21 cellular contexts compared by ENCODE assay signal in the genomic region with DNA sequence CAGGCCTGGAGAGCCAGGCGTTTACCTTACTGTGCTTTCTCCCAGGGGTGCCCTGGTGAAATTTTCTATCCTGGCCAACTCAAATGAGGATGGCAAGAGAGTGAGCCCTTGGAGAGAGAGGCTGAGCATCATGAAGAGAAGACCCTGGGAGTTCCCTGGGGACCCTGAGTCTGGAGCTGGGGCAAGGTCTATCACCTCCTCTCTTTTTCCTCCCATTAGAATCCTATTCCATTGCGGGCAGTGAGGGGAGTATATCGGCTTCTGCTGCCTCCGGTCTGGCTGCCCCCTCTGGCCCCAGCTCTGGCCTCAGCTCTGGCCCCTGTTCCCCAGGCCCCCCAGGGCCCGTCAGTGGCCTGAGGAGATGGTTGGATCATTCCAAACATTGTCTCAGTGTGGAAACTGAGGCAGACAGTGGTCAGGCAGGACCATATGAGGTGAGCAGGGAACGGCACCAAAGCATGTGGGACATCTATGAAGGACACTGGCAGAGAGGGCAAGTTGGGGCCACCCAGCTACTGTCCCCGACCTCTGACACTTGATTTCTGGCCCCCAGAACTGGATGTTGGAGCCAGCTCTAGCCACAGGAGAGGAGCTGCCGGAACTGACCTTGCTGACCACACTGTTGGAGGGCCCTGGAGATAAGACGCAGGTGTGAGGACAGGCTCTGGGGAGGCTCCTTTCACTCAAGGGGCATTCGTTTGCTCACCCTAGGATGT. TPM values are rescaled to one million over a fixed set of nuclear protein-coding genes. Genes with fewer than 3 reads are reported as not detected.
DNase-seq lines count a peak whose midpoint lies in the region; ATAC-seq and TF ChIP-seq lines count a peak whose summit lies in the region.
"Had no signal": no experiment of that assay in that cellular context is flagged by ENCODE, and none has a peak within 500 bp of the region (broad histone marks: within the 10 kb centered on the region; RNA-seq: fewer than 3 reads in every experiment).

No MANE protein-coding gene starts in this region.

- H3K27ac ChIP-seq in HEK293 (ENCODE audit: extremely low read depth, low read depth, low read length) (no peak overlapping the region), neural progenitor cell (no peak overlapping the region)
- H3K27ac ChIP-seq: neutrophil had no signal

- peaks cover 30% of the 10 kb centered on the region for H3F3A ChIP-seq in neural progenitor cell (ENCODE audit: low read depth)

- no peak for ATAC-seq in central memory CD8-positive, alpha-beta T cell (replicated peaks; ENCODE audit: extremely low read depth, poor library complexity, severe bottlenecking)
- ATAC-seq in HG03097 (IDR thresholded peaks at IDR 0.05; ENCODE audit: low FRiP score, unreplicated experiment) (no peak), HG03025 (IDR thresholded peaks at IDR 0.05; ENCODE audit: low FRiP score, unreplicated experiment) (no peak)
- ATAC-seq: GM12878 had no signal

- no peak for TF ChIP-seq CTCF in HEK293 (tag by site-specific recombination; IDR thresholded peaks at IDR 0.05)
- no peak for TF ChIP-seq CTCF in neural progenitor cell (IDR thresholded peaks at IDR 0.05)

- H3K4me3 ChIP-seq in HEK293 (ENCODE audit: low read depth, low read length) (no peak overlapping the region), neural progenitor cell (no peak overlapping the region)
- H3K4me3 ChIP-seq: GM12878, lung had no signal

- H4K20me1 ChIP-seq in neural progenitor cell (ENCODE audit: low read depth): peaks cover 9% of the 10 kb centered on the region

- CTCF ChIA-PET in HEK293 (lab: Yijun Ruan, JAX): interaction anchor here (1.0 to 5.7 kb wide), 3 partner anchors 10 to 29 kb away, joined by 3 to 54 read pairs (median 5); a partner anchor contains a TSS

- H3K36me3 ChIP-seq in HEK293 (ENCODE audit: control insufficient read depth in 2 of 2, insufficient read depth in 1 of 2, low read length in 2 of 2) (peaks cover 0 to 65% of the 10 kb centered on the region in 2 experiments; a peak in 1 of 3 replicates), neural progenitor cell (no peaks in the 10 kb centered on the region)
- H3K36me3 ChIP-seq: neutrophil had no signal

- peaks cover 52% of the 10 kb centered on the region for H3K27me3 Mint-ChIP-seq in central memory CD8-positive, alpha-beta T cell
- peaks cover 16% of the 10 kb centered on the region for H3K27me3 Mint-ChIP-seq in neural progenitor cell (ENCODE audit: insufficient read depth, low read depth)

- H3K9me3 Mint-ChIP-seq in central memory CD8-positive, alpha-beta T cell: no peaks in the 10 kb centered on the region
- H3K9me3 Mint-ChIP-seq in neural progenitor cell: no peaks in the 10 kb centered on the region
- H3K9me3 Mint-ChIP-seq: type B pancreatic cell had no signal

- H3K79me2 ChIP-seq in neural progenitor cell (ENCODE audit: low read depth): no peaks in the 10 kb centered on the region

- peaks cover 4% of the 10 kb centered on the region for H3K36me3 Mint-ChIP-seq in central memory CD8-positive, alpha-beta T cell (ENCODE audit: insufficient read depth)
- peaks cover 28% of the 10 kb centered on the region for H3K36me3 Mint-ChIP-seq in neural progenitor cell

- peak overlapping the region; percentile 55 for H3K4me3 Mint-ChIP-seq in central memory CD8-positive, alpha-beta T cell
- peak overlapping the region; percentile 92 for H3K4me3 Mint-ChIP-seq in neural progenitor cell

- H3K4me1 Mint-ChIP-seq in central memory CD8-positive, alpha-beta T cell: peaks cover 5% of the 10 kb centered on the region
- H3K4me1 Mint-ChIP-seq in neural progenitor cell: peaks cover 22% of the 10 kb centered on the region

- no peak overlapping the region for H2AFZ ChIP-seq in neural progenitor cell (replicated peaks)

- DNase-seq in NCI-H524 (lab: John Stamatoyannopoulos, UW): peak; percentile 70 to 73
- no peak for DNase-seq in NCI-H524 treated with DMSO at 0.1 percent for 48 hours (lab: John Stamatoyannopoulos, UW)
- no peak for DNase-seq in central memory CD8-positive, alpha-beta T cell (ENCODE audit: low spot score in 2 of 2)
- no peak for DNase-seq in neural progenitor cell (ENCODE audit: low spot score)
- DNase-seq in NCI-H345 (lab: John Stamatoyannopoulos, UW): no peak
- DNase-seq: activated CD4-positive, alpha-beta T cell treated with anti-CD3 and anti-CD28 coated beads for 4 hours; activated T-cell treated with anti-CD3 and anti-CD28 coated beads, Interleukin-2, amount 50 U/mL, for 1 hour; CD4-positive, CD25-positive, alpha-beta regulatory T cell; KBM-7; NCI-H1105 treated with DMSO at 0.1 percent for 48 hours; NCI-H226; SIG-M5; stimulated activated CD4-positive, alpha-beta T cell treated with anti-CD3 and anti-CD28 coated beads, Interleukin-4, amount 100 ng/mL, for 24 hours; T-helper 9 cell had no signal

- H3K9ac ChIP-seq in neural progenitor cell: no peak overlapping the region

- H3K4me2 ChIP-seq in neural progenitor cell: peak overlapping the region; percentile 89

- H3K27me3 ChIP-seq in neural progenitor cell: peaks cover 51% of the 10 kb centered on the region

- H3K9me3 ChIP-seq in HEK293 (ENCODE audit: control insufficient read depth, insufficient read depth, low read depth, low read length) (no peaks in the 10 kb centered on the region), neural progenitor cell (ENCODE audit: low read depth) (no peaks in the 10 kb centered on the region)
- H3K9me3 ChIP-seq: neutrophil had no signal

- POLR2A ChIA-PET in HEK293 (lab: Yijun Ruan, JAX): no interaction called here

- H3K4me1 ChIP-seq in HEK293 (ENCODE audit: control insufficient read depth, insufficient read depth, low read length) (peaks cover 2% of the 10 kb centered on the region), neural progenitor cell (peaks cover 11% of the 10 kb centered on the region)

- H3K27ac Mint-ChIP-seq in central memory CD8-positive, alpha-beta T cell (ENCODE audit: low read depth): no peak overlapping the region
- no peak overlapping the region for H3K27ac Mint-ChIP-seq in neural progenitor cell
- H3K27ac Mint-ChIP-seq: CD4-positive, CD25-positive, alpha-beta regulatory T cell; type B pancreatic cell had no signal

TF ChIP-seq in HEK293, 187 proteins besides CTCF, POLR2A, EP300 and RAD21:
- TF ChIP-seq, protein P1, sequence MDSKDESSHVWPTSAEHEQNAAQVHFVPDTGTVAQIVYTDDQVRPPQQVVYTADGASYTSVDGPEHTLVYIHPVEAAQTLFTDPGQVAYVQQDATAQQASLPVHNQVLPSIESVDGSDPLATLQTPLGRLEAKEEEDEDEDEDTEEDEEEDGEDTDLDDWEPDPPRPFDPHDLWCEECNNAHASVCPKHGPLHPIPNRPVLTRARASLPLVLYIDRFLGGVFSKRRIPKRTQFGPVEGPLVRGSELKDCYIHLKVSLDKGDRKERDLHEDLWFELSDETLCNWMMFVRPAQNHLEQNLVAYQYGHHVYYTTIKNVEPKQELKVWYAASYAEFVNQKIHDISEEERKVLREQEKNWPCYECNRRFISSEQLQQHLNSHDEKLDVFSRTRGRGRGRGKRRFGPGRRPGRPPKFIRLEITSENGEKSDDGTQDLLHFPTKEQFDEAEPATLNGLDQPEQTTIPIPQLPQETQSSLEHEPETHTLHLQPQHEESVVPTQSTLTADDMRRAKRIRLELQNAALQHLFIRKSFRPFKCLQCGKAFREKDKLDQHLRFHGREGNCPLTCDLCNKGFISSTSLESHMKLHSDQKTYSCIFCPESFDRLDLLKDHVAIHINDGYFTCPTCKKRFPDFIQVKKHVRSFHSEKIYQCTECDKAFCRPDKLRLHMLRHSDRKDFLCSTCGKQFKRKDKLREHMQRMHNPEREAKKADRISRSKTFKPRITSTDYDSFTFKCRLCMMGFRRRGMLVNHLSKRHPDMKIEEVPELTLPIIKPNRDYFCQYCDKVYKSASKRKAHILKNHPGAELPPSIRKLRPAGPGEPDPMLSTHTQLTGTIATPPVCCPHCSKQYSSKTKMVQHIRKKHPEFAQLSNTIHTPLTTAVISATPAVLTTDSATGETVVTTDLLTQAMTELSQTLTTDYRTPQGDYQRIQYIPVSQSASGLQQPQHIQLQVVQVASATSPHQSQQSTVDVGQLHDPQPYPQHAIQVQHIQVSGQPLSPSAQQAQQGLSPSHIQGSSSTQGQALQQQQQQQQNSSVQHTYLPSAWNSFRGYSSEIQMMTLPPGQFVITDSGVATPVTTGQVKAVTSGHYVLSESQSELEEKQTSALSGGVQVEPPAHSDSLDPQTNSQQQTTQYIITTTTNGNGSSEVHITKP (tag by site-specific recombination; IDR thresholded peaks at IDR 0.05): peak; percentile 16; the same call in 1 of the 2 replicates
- TF ChIP-seq, protein P2, sequence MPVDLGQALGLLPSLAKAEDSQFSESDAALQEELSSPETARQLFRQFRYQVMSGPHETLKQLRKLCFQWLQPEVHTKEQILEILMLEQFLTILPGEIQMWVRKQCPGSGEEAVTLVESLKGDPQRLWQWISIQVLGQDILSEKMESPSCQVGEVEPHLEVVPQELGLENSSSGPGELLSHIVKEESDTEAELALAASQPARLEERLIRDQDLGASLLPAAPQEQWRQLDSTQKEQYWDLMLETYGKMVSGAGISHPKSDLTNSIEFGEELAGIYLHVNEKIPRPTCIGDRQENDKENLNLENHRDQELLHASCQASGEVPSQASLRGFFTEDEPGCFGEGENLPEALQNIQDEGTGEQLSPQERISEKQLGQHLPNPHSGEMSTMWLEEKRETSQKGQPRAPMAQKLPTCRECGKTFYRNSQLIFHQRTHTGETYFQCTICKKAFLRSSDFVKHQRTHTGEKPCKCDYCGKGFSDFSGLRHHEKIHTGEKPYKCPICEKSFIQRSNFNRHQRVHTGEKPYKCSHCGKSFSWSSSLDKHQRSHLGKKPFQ (tag by site-specific recombination; IDR thresholded peaks at IDR 0.05): no peak
TF ChIP-seq in HEK293: peak in this region for 1.

RNA-seq across cellular contexts. Expression of a gene that starts 1.6 kb away (rescaled TPM):
- total RNA-seq in neural progenitor cell (ENCODE audit: low replicate concordance): 17.3 and 27.3 TPM in 2 replicates

RNA-seq across cellular contexts. Expression of a gene that starts 8.2 kb away (rescaled TPM):
- total RNA-seq in neural progenitor cell (ENCODE audit: low replicate concordance): 56.4 and 67.9 TPM in 2 replicates

RNA-seq across cellular contexts. Expression of a gene that starts 20.1 kb away (rescaled TPM):
- total RNA-seq in neural progenitor cell (ENCODE audit: low replicate concordance): 0.28 and 1.1 TPM in 2 replicates
- total RNA-seq: CD4-positive, CD25-positive, alpha-beta regulatory T cell had no signal

RNA-seq across cellular contexts. Expression of a gene that starts 21.9 kb away (rescaled TPM):
- total RNA-seq in neural progenitor cell (ENCODE audit: low replicate concordance): 15.5 and 23.4 TPM in 2 replicates

Comparison
In these comparisons a context has a peak if more than half of its experiments do, and no peak if none do; other contexts are left out.
1. DNase-seq: peak in NCI-H524 (2 of 2); none in NCI-H524 treated with DMSO at 0.1 percent for 48 hours (single experiment), central memory CD8-positive, alpha-beta T cell (0 of 2), neural progenitor cell (single experiment) and NCI-H345 (single experiment).